1 cellular context compared by ENCODE assay signal in genomic region chr19:49004964-49005614, GRCh38.
TF ChIP-seq lines count a peak whose summit lies in the region.

No MANE protein-coding gene starts in this region.

TF ChIP-seq in K562, 482 proteins besides CTCF, POLR2A, EP300 and RAD21:
- TF ChIP-seq MBD2 (IDR thresholded peaks at IDR 0.05; ENCODE audit: borderline replicate concordance, low read depth) (no peak), SUPT5H (IDR thresholded peaks at IDR 0.05) (no peak), CHD1 (IDR thresholded peaks at IDR 0.05; ENCODE audit: low read length) (no peak), CBX2 (IDR thresholded peaks at IDR 0.05; ENCODE audit: insufficient read depth, low read length, poor library complexity, severe bottlenecking) (no peak), MCM7 (IDR thresholded peaks at IDR 0.05) (no peak), HLTF (IDR thresholded peaks at IDR 0.05) (no peak), TFAM (CRISPR knock-in tag; conservative IDR thresholded peaks at IDR 0.05) (no peak), CBX5 (IDR thresholded peaks at IDR 0.05; ENCODE audit: borderline replicate concordance, low read depth) (no peak), ZBTB2 (IDR thresholded peaks at IDR 0.05) (no peak), ZNF224 (CRISPR knock-in tag; IDR thresholded peaks at IDR 0.05) (no peak), CLOCK (CRISPR knock-in tag; IDR thresholded peaks at IDR 0.05; ENCODE audit: borderline replicate concordance) (no peak), SMC3 (conservative IDR thresholded peaks at IDR 0.05; ENCODE audit: insufficient read depth, low read depth, low read length) (no peak), ZFX (CRISPR knock-in tag; IDR thresholded peaks at IDR 0.05) (no peak), CREBBP (IDR thresholded peaks at IDR 0.05; ENCODE audit: low read depth, low read length) (no peak), ZHX1 (conservative IDR thresholded peaks at IDR 0.05; ENCODE audit: low read length) (no peak), ELF1 (tag; IDR thresholded peaks at IDR 0.05) (no peak), POLR3A (IDR thresholded peaks at IDR 0.05; ENCODE audit: borderline replicate concordance, extremely low read depth, insufficient read depth, insufficient read length) (no peak), HMGN3 (IDR thresholded peaks at IDR 0.05; ENCODE audit: borderline replicate concordance, extremely low read depth, insufficient read length, low read depth, low read length) (no peak), HOXB6 (CRISPR knock-in tag; IDR thresholded peaks at IDR 0.05; ENCODE audit: borderline replicate concordance) (no peak), TCFL5 (CRISPR knock-in tag; conservative IDR thresholded peaks at IDR 0.05) (no peak)
